In the genomic region with DNA sequence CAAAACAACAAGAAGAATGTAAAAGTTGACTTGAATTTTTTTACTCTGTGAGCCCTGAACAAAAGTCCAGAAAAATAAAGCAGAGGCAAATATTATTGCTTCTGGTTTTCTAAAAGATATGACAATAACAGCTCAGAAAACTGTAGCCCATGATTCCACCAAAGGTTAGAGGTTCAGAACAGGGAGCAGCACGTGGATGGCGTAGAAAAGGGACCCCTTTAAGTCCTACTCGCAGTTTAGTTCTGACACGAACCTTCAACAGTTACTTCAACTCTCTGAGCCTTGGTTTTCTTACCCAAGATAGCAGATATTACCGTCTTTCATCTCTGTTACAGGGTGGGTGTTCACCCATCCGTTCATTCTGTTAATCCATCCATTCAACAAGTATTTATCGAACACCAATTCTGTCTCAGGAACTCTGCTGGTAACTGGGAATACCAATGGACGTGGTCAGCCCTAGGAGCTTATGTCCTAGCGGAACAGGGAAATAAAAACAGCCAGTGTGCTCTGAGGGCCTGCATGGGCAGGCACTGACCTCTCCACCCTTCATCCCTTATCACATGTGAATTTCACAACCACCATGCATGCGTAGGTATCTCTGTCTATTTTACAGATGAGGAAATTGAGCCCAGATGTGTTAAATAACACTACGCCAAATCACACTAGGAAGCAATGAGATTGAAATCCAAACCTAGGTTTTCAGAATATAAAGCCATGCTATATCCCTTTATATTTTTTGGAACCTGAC, we compare ENCODE assay signal across 1 cellular context.
A peak's percentile ranks its signal among the peaks of the same experiment; 100 is the strongest.
TF ChIP-seq lines count a peak whose summit lies in the region.

No MANE protein-coding gene starts in this region.

TF ChIP-seq in liver, 16 proteins besides CTCF, POLR2A, EP300 and RAD21 (continued from another document):
- TF ChIP-seq, protein P1, sequence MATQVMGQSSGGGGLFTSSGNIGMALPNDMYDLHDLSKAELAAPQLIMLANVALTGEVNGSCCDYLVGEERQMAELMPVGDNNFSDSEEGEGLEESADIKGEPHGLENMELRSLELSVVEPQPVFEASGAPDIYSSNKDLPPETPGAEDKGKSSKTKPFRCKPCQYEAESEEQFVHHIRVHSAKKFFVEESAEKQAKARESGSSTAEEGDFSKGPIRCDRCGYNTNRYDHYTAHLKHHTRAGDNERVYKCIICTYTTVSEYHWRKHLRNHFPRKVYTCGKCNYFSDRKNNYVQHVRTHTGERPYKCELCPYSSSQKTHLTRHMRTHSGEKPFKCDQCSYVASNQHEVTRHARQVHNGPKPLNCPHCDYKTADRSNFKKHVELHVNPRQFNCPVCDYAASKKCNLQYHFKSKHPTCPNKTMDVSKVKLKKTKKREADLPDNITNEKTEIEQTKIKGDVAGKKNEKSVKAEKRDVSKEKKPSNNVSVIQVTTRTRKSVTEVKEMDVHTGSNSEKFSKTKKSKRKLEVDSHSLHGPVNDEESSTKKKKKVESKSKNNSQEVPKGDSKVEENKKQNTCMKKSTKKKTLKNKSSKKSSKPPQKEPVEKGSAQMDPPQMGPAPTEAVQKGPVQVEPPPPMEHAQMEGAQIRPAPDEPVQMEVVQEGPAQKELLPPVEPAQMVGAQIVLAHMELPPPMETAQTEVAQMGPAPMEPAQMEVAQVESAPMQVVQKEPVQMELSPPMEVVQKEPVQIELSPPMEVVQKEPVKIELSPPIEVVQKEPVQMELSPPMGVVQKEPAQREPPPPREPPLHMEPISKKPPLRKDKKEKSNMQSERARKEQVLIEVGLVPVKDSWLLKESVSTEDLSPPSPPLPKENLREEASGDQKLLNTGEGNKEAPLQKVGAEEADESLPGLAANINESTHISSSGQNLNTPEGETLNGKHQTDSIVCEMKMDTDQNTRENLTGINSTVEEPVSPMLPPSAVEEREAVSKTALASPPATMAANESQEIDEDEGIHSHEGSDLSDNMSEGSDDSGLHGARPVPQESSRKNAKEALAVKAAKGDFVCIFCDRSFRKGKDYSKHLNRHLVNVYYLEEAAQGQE (IDR thresholded peaks at IDR 0.05) = peak; percentile 20
- TF ChIP-seq RXRA (IDR thresholded peaks at IDR 0.05) = peak; percentile 83 to 89
- TF ChIP-seq, protein P2, sequence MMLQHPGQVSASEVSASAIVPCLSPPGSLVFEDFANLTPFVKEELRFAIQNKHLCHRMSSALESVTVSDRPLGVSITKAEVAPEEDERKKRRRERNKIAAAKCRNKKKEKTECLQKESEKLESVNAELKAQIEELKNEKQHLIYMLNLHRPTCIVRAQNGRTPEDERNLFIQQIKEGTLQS (IDR thresholded peaks at IDR 0.05) = no peak
- TF ChIP-seq HNF4G (IDR thresholded peaks at IDR 0.05) = no peak
- TF ChIP-seq TAF1 (conservative IDR thresholded peaks at IDR 0.05) = peak; percentile 55
